12 cellular contexts compared by ENCODE assay signal in genomic region chr1:184905601-184906322, GRCh38.
DNase-seq lines count a peak whose midpoint lies in the region; ATAC-seq and TF ChIP-seq lines count a peak whose summit lies in the region.
"Had no signal": no experiment of that assay in that cellular context is flagged by ENCODE, and none has a peak within 500 bp of the region (broad histone marks: within the 10 kb centered on the region; RNA-seq: fewer than 3 reads in every experiment).

No MANE protein-coding gene starts in this region.

- TF ChIP-seq CTCF in ascending aorta (IDR thresholded peaks at IDR 0.05) (no peak), adrenal gland (IDR thresholded peaks at IDR 0.05) (no peak)

- H3K4me3 ChIP-seq in ascending aorta, result no peak overlapping the region
- H3K4me3 ChIP-seq in adrenal gland, result no peak overlapping the region

- peaks cover 3% of the 10 kb centered on the region for H3K9me3 Mint-ChIP-seq in stimulated activated effector memory CD8-positive, alpha-beta T cell treated with anti-CD3 and anti-CD28 coated beads, Interleukin-12 subunit alpha, Interleukin-12 subunit beta, amount 100 ng/mL, for 72 hours

- ATAC-seq in stimulated activated effector memory CD8-positive, alpha-beta T cell treated with anti-CD3 and anti-CD28 coated beads, Interleukin-12 subunit alpha, Interleukin-12 subunit beta, amount 100 ng/mL, for 72 hours, result no peak
- ATAC-seq in HG03442 (IDR thresholded peaks at IDR 0.05; ENCODE audit: unreplicated experiment), result no peak
- no peak for ATAC-seq in HG02642 (IDR thresholded peaks at IDR 0.05; ENCODE audit: poor library complexity, unreplicated experiment)

- intact Hi-C loops in ascending aorta (cut with DNase I) (no loop called here), adrenal gland (cut with DNase I) (no loop called here)

- no peaks in the 10 kb centered on the region for H3K36me3 Mint-ChIP-seq in stimulated activated effector memory CD8-positive, alpha-beta T cell treated with anti-CD3 and anti-CD28 coated beads, Interleukin-12 subunit alpha, Interleukin-12 subunit beta, amount 100 ng/mL, for 72 hours

- peak overlapping the region; percentile 35 to 66 for H3K27ac ChIP-seq in ascending aorta
- no peak overlapping the region for H3K27ac ChIP-seq in adrenal gland

- peak overlapping the region; percentile 40 for H3K4me3 Mint-ChIP-seq in stimulated activated effector memory CD8-positive, alpha-beta T cell treated with anti-CD3 and anti-CD28 coated beads, Interleukin-12 subunit alpha, Interleukin-12 subunit beta, amount 100 ng/mL, for 72 hours
- H3K4me3 Mint-ChIP-seq: neural crest cell had no signal

- no peaks in the 10 kb centered on the region for H3K36me3 ChIP-seq in ascending aorta
- no peaks in the 10 kb centered on the region for H3K36me3 ChIP-seq in adrenal gland (replicated peaks in 1 of 2)

- peak; percentile 34 for DNase-seq in DMS 273 (lab: John Stamatoyannopoulos, UW; ENCODE audit: unreplicated experiment)
- DNase-seq in DMS 273 treated with DMSO at 0.1 percent for 48 hours (lab: John Stamatoyannopoulos, UW), result no peak
- peak; percentile 89 to 96 for DNase-seq in NCI-H2081 (lab: John Stamatoyannopoulos, UW)
- no peak for DNase-seq in ascending aorta (ENCODE audit: low spot score in 2 of 2)
- DNase-seq in stimulated activated effector memory CD8-positive, alpha-beta T cell treated with anti-CD3 and anti-CD28 coated beads, Interleukin-12 subunit alpha, Interleukin-12 subunit beta, amount 100 ng/mL, for 72 hours (ENCODE audit: low spot score in 2 of 2), result no peak
- no peak for DNase-seq in adrenal gland
- DNase-seq: 8988T; activated T-cell treated with anti-CD3 and anti-CD28 coated beads, Interleukin-2, amount 50 U/mL, for 48 hours; dermis blood vessel endothelial cell had no signal

- H3K27me3 ChIP-seq in ascending aorta (no peaks in the 10 kb centered on the region), adrenal gland (no peaks in the 10 kb centered on the region)

- H3K4me1 ChIP-seq in ascending aorta (peaks cover 0 to 63% of the 10 kb centered on the region in 2 donors), adrenal gland (replicated peaks in 1 of 2) (peaks cover 4 to 7% of the 10 kb centered on the region in 2 donors)

- 68 to 77% (median 75%) methylated on average over 3 of the region's 3 CpGs for WGBS in adrenal gland, 4 donors

- peaks cover 44% of the 10 kb centered on the region for H3K4me1 Mint-ChIP-seq in stimulated activated effector memory CD8-positive, alpha-beta T cell treated with anti-CD3 and anti-CD28 coated beads, Interleukin-12 subunit alpha, Interleukin-12 subunit beta, amount 100 ng/mL, for 72 hours
- H3K4me1 Mint-ChIP-seq: neural crest cell had no signal

- no peak for TF ChIP-seq POLR2A in adrenal gland (IDR thresholded peaks at IDR 0.05)

- H3K9me3 ChIP-seq in ascending aorta (no peaks in the 10 kb centered on the region), adrenal gland (replicated peaks in 1 of 3) (no peaks in the 10 kb centered on the region)

- H3K27ac Mint-ChIP-seq in stimulated activated effector memory CD8-positive, alpha-beta T cell treated with anti-CD3 and anti-CD28 coated beads, Interleukin-12 subunit alpha, Interleukin-12 subunit beta, amount 100 ng/mL, for 72 hours, result peak overlapping the region; percentile 65

Comparison
In these comparisons a context has a peak if more than half of its experiments do, and no peak if none do; other contexts are left out.
1. DNase-seq: peak in DMS 273 (single experiment) and NCI-H2081 (2 of 2); none in DMS 273 treated with DMSO at 0.1 percent for 48 hours (single experiment), ascending aorta (0 of 2), stimulated activated effector memory CD8-positive, alpha-beta T cell treated with anti-CD3 and anti-CD28 coated beads, Interleukin-12 subunit alpha, Interleukin-12 subunit beta, amount 100 ng/mL, for 72 hours (0 of 2) and adrenal gland (0 of 7).
2. H3K27ac ChIP-seq: peak in ascending aorta (2 of 2); none in adrenal gland (0 of 5).